Comparison of ENCODE assay signal across 18 cellular contexts in genomic region chr11:123702137-123702536, GRCh38. TPM values are rescaled to one million over a fixed set of nuclear protein-coding genes. Genes with fewer than 3 reads are reported as not detected.
A peak's percentile ranks its signal among the peaks of the same experiment; 100 is the strongest.
DNase-seq lines count a peak whose midpoint lies in the region; ATAC-seq and TF ChIP-seq lines count a peak whose summit lies in the region.
"Had no signal": no experiment of that assay in that cellular context is flagged by ENCODE, and none has a peak within 500 bp of the region (broad histone marks: within the 10 kb centered on the region; RNA-seq: fewer than 3 reads in every experiment).

No MANE protein-coding gene starts in this region.

- H3K4me3 ChIP-seq in smooth muscle cell: no peak overlapping the region
- H3K4me3 ChIP-seq in naive thymus-derived CD4-positive, alpha-beta T cell (ENCODE audit: low read length): no peak overlapping the region
- H3K4me3 ChIP-seq: pancreas, thoracic aorta had no signal

- H3K27ac ChIP-seq in smooth muscle cell (ENCODE audit: low read depth): no peak overlapping the region
- no peak overlapping the region for H3K27ac ChIP-seq in naive thymus-derived CD4-positive, alpha-beta T cell (ENCODE audit: low read depth, low read length)
- H3K27ac ChIP-seq: foreskin keratinocyte, pancreas, thoracic aorta had no signal

- no peak for ATAC-seq in left ventricle myocardium superior
- peak; percentile 68 for ATAC-seq in HG03432 (IDR thresholded peaks at IDR 0.05; ENCODE audit: unreplicated experiment)
- ATAC-seq in naive thymus-derived CD4-positive, alpha-beta T cell: no peak
- no peak for ATAC-seq in GM19023 (IDR thresholded peaks at IDR 0.05; ENCODE audit: unreplicated experiment)
- ATAC-seq: activated naive CD4-positive, alpha-beta T cell treated with anti-CD3 and anti-CD28 coated beads, Interleukin-2, amount 50 U/mL, for 72 hours; foreskin keratinocyte; pancreas had no signal

- peaks cover 16 to 29% (median 26%) of the 10 kb centered on the region in 5 donors for H3K27me3 Mint-ChIP-seq in naive thymus-derived CD4-positive, alpha-beta T cell

- no peak overlapping the region for H3K4me3 Mint-ChIP-seq in naive thymus-derived CD4-positive, alpha-beta T cell
- H3K4me3 Mint-ChIP-seq: endodermal cell had no signal

- H3K27me3 ChIP-seq in smooth muscle cell (ENCODE audit: low read depth): no peaks in the 10 kb centered on the region
- no peaks in the 10 kb centered on the region for H3K27me3 ChIP-seq in naive thymus-derived CD4-positive, alpha-beta T cell (ENCODE audit: control insufficient read depth in 2 of 2, insufficient read depth in 2 of 2, low read length in 2 of 2)
- H3K27me3 ChIP-seq: foreskin keratinocyte, pancreas had no signal

- no peaks in the 10 kb centered on the region for H3K4me1 Mint-ChIP-seq in naive thymus-derived CD4-positive, alpha-beta T cell

- no peaks in the 10 kb centered on the region for H4K20me1 ChIP-seq in smooth muscle cell (ENCODE audit: low read depth)

- H3K4me2 ChIP-seq in smooth muscle cell: no peak overlapping the region

- 64% methylated on average over 9 of the region's 9 CpGs for WGBS in smooth muscle cell (ENCODE audit: low lambda C conversion rate)

- no peaks in the 10 kb centered on the region for H3K9me3 ChIP-seq in smooth muscle cell (replicated peaks; ENCODE audit: low read depth)
- no peaks in the 10 kb centered on the region for H3K9me3 ChIP-seq in naive thymus-derived CD4-positive, alpha-beta T cell (ENCODE audit: control insufficient read depth in 2 of 3, low read length in 3 of 3)
- H3K9me3 ChIP-seq: pancreas, thoracic aorta had no signal

- no peaks in the 10 kb centered on the region for H3K36me3 ChIP-seq in smooth muscle cell (ENCODE audit: low read depth)
- H3K36me3 ChIP-seq in naive thymus-derived CD4-positive, alpha-beta T cell (ENCODE audit: control insufficient read depth in 2 of 3, insufficient read depth in 3 of 3, low read length in 3 of 3): no peaks in the 10 kb centered on the region
- H3K36me3 ChIP-seq: pancreas, thoracic aorta had no signal

- H3K27ac Mint-ChIP-seq in naive thymus-derived CD4-positive, alpha-beta T cell: no peak overlapping the region
- H3K27ac Mint-ChIP-seq: activated naive CD4-positive, alpha-beta T cell treated with anti-CD3 and anti-CD28 coated beads, Interleukin-2, amount 50 U/mL, for 72 hours; endodermal cell had no signal

- POLR2A ChIA-PET in naive thymus-derived CD4-positive, alpha-beta T cell (lab: Charles Lee): no interaction called here

- DNase-seq in left ventricle myocardium superior (peak; percentile 30), cardiac septum (ENCODE audit: low spot score) (no peak), dermis blood vessel endothelial cell (peak; percentile 17), smooth muscle cell (lab: John Stamatoyannopoulos, UW; ENCODE audit: unreplicated experiment) (no peak), nucleus accumbens (lab: John Stamatoyannopoulos, UW) (no peak)
- DNase-seq in naive thymus-derived CD4-positive, alpha-beta T cell: no peak
- DNase-seq: activated CD4-positive, CD25-positive, alpha-beta regulatory T cell treated with anti-CD3 and anti-CD28 coated beads, Interleukin-2, amount 50 U/mL, for 72 hours; central memory CD4-positive, alpha-beta T cell; DMS79; endodermal cell; foreskin keratinocyte; NCI-H1105; pancreas; T-helper 1 cell had no signal

- H3K9ac ChIP-seq in smooth muscle cell (ENCODE audit: low read depth): no peak overlapping the region

- CTCF ChIA-PET in naive thymus-derived CD4-positive, alpha-beta T cell (lab: Charles Lee): interaction anchor here (7.5 kb wide), 1 partner anchor 61 kb away, joined by 99 read pairs; no protein-coding TSS in a partner anchor

- TF ChIP-seq CTCF in smooth muscle cell (IDR thresholded peaks at IDR 0.05; ENCODE audit: borderline replicate concordance, insufficient read depth, poor library complexity, severe bottlenecking): no peak

- H3K79me2 ChIP-seq in smooth muscle cell (ENCODE audit: low read depth): no peaks in the 10 kb centered on the region

- H3K4me1 ChIP-seq in smooth muscle cell (ENCODE audit: low read depth): no peaks in the 10 kb centered on the region
- no peaks in the 10 kb centered on the region for H3K4me1 ChIP-seq in naive thymus-derived CD4-positive, alpha-beta T cell (ENCODE audit: control insufficient read depth in 2 of 2, insufficient read depth in 2 of 2, low read length in 2 of 2)
- H3K4me1 ChIP-seq: foreskin keratinocyte, pancreas had no signal

- H3F3A ChIP-seq in smooth muscle cell (ENCODE audit: low read depth): no peaks in the 10 kb centered on the region

- H3K9me3 Mint-ChIP-seq in naive thymus-derived CD4-positive, alpha-beta T cell: peaks cover 0 to 3% (median 0%) of the 10 kb centered on the region in 11 donors
- H3K9me3 Mint-ChIP-seq: activated naive CD4-positive, alpha-beta T cell treated with anti-CD3 and anti-CD28 coated beads, Interleukin-2, amount 50 U/mL, for 72 hours; endodermal cell had no signal

- H2AFZ ChIP-seq in smooth muscle cell (ENCODE audit: low read depth): peak overlapping the region; percentile 58

- peaks cover 0 to 3% (median 0%) of the 10 kb centered on the region in 5 donors for H3K36me3 Mint-ChIP-seq in naive thymus-derived CD4-positive, alpha-beta T cell
- H3K36me3 Mint-ChIP-seq: activated naive CD4-positive, alpha-beta T cell treated with anti-CD3 and anti-CD28 coated beads, Interleukin-2, amount 50 U/mL, for 72 hours had no signal

- intact Hi-C loops in left ventricle myocardium superior (cut with micrococcal nuclease) (no loop called here), cardiac septum (cut with DNase I) (no loop called here)
- intact Hi-C loops in naive thymus-derived CD4-positive, alpha-beta T cell (cut with micrococcal nuclease): no loop called here

RNA-seq across cellular contexts. Expression of gene ZNF202, which starts 39.3 kb away (rescaled TPM):
- total RNA-seq in left ventricle myocardium superior (4.1 TPM), cardiac septum (6.2 TPM), dermis blood vessel endothelial cell (6.1 and 10.2 TPM in 2 replicates), smooth muscle cell (3.6 and 6.3 TPM in 2 replicates)
- 6.1 and 6.2 TPM in 2 replicates for polyA plus RNA-seq in smooth muscle cell
- 10 to 100 TPM; 13.0 to 27.0 (median 18.6) TPM for total RNA-seq in naive thymus-derived CD4-positive, alpha-beta T cell
- 10 to 100 TPM in 1 of 2 donors, 1 to 10 TPM in 1; 5.8 to 11.8 TPM for polyA plus RNA-seq in naive thymus-derived CD4-positive, alpha-beta T cell

RNA-seq across cellular contexts. Expression of gene SCN3B, which starts 47.7 kb away (rescaled TPM):
- total RNA-seq in left ventricle myocardium superior: 1.7 TPM
- total RNA-seq in cardiac septum: 3.3 TPM
- total RNA-seq in dermis blood vessel endothelial cell: 2.5 and 4.9 TPM in 2 replicates
- total RNA-seq in smooth muscle cell: under 0.01 TPM in 2 replicates
- 0.23 and 0.46 TPM in 2 replicates for polyA plus RNA-seq in smooth muscle cell
- not detected for total RNA-seq in naive thymus-derived CD4-positive, alpha-beta T cell
- not detected for polyA plus RNA-seq in naive thymus-derived CD4-positive, alpha-beta T cell

RNA-seq across cellular contexts. Expression of gene OR6X1, which starts 52.2 kb away (rescaled TPM):
- total RNA-seq in left ventricle myocardium superior: not detected
- total RNA-seq in cardiac septum: not detected
- total RNA-seq in dermis blood vessel endothelial cell: not detected in 2 replicates
- total RNA-seq in smooth muscle cell: not detected in 2 replicates
- not detected in 2 replicates for polyA plus RNA-seq in smooth muscle cell
- not detected for total RNA-seq in naive thymus-derived CD4-positive, alpha-beta T cell
- not detected for polyA plus RNA-seq in naive thymus-derived CD4-positive, alpha-beta T cell
- total RNA-seq: activated naive CD4-positive, alpha-beta T cell treated with anti-CD3 and anti-CD28 coated beads, Interleukin-2, amount 50 U/mL, for 72 hours; endodermal cell; foreskin keratinocyte; pancreas; thoracic aorta had no signal
- polyA plus RNA-seq: foreskin keratinocyte, pancreas had no signal

Comparison
In these comparisons a context has a peak if more than half of its experiments do, and no peak if none do; other contexts are left out.
1. DNase-seq: peak in left ventricle myocardium superior (single experiment) and dermis blood vessel endothelial cell (single experiment); none in cardiac septum (single experiment), smooth muscle cell (single experiment), nucleus accumbens (0 of 56) and naive thymus-derived CD4-positive, alpha-beta T cell (0 of 9).